ENCODE assay signal across 1 cellular context in the genomic region with DNA sequence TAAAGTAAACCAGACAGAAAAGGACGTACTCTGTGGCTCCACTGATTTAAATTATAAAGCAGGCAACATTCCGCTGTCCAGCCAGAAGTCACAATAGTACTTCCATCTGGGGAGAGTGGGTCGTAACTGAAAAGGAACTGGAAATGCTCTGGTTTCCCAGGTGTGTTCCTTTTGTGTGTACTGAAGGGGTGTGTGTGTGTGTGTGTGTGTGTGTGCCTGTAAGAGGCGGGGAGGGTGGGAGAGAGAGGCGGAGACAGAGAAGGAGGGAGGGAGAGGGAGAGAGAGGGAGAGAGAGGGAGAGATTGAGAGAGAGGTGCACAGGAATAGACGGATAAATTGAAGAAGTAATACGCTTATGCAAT.
TF ChIP-seq lines count a peak whose summit lies in the region.

No MANE protein-coding gene starts in this region.

TF ChIP-seq in K562, 482 proteins besides CTCF, POLR2A, EP300 and RAD21 (continued from another document and continues in another):
- TF ChIP-seq, protein P1, sequence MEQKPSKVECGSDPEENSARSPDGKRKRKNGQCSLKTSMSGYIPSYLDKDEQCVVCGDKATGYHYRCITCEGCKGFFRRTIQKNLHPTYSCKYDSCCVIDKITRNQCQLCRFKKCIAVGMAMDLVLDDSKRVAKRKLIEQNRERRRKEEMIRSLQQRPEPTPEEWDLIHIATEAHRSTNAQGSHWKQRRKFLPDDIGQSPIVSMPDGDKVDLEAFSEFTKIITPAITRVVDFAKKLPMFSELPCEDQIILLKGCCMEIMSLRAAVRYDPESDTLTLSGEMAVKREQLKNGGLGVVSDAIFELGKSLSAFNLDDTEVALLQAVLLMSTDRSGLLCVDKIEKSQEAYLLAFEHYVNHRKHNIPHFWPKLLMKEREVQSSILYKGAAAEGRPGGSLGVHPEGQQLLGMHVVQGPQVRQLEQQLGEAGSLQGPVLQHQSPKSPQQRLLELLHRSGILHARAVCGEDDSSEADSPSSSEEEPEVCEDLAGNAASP (IDR thresholded peaks at IDR 0.05), result no peak
- TF ChIP-seq TEAD4 (IDR thresholded peaks at IDR 0.05; ENCODE audit: low read length) (no peak), TEAD4 (CRISPR knock-in tag; IDR thresholded peaks at IDR 0.05; ENCODE audit: borderline replicate concordance) (no peak), FOXK1 (CRISPR knock-in tag; IDR thresholded peaks at IDR 0.05; ENCODE audit: borderline replicate concordance) (no peak), ZNF436 (CRISPR knock-in tag; IDR thresholded peaks at IDR 0.05) (no peak), ATF7 (IDR thresholded peaks at IDR 0.05) (no peak), ZFP30 (CRISPR knock-in tag; IDR thresholded peaks at IDR 0.05; ENCODE audit: borderline replicate concordance) (no peak), NELFE (IDR thresholded peaks at IDR 0.05; ENCODE audit: insufficient read depth, insufficient read length) (no peak), MEF2A (IDR thresholded peaks at IDR 0.05; ENCODE audit: control insufficient read depth, low read depth, low read length) (no peak), NR2F6 (CRISPR knock-in tag; IDR thresholded peaks at IDR 0.05) (no peak), EWSR1 (IDR thresholded peaks at IDR 0.05; ENCODE audit: borderline replicate concordance, low read depth, partially characterized antibody) (no peak), THRAP3 (IDR thresholded peaks at IDR 0.05; ENCODE audit: borderline replicate concordance) (peak; percentile 68; the same call in 1 of the 2 replicates), TAL1 (IDR thresholded peaks at IDR 0.05) (no peak), ZKSCAN3 (CRISPR knock-in tag; IDR thresholded peaks at IDR 0.05) (no peak), ZNF561 (CRISPR knock-in tag; conservative IDR thresholded peaks at IDR 0.05) (no peak), HDAC2 (IDR thresholded peaks at IDR 0.05) (peak; percentile 55; the same call in 1 of the 2 replicates), CREBBP (IDR thresholded peaks at IDR 0.05; ENCODE audit: low read depth, low read length) (no peak), ZSCAN29 (IDR thresholded peaks at IDR 0.05) (no peak), HDAC3 (IDR thresholded peaks at IDR 0.05; ENCODE audit: borderline replicate concordance, partially characterized antibody) (peak; percentile 0), CCNT2 (IDR thresholded peaks at IDR 0.05; ENCODE audit: borderline replicate concordance, extremely low read depth, insufficient read length, low read depth, low read length) (no peak), POLR3G (IDR thresholded peaks at IDR 0.05; ENCODE audit: extremely low read depth, insufficient read length, insufficient replicate concordance) (no peak), RBM39 (optimal IDR thresholded peaks at IDR 0.05; ENCODE audit: low read depth, low read length) (no peak), PHF20 (IDR thresholded peaks at IDR 0.05; ENCODE audit: partially characterized antibody) (peak; percentile 62), USF1 (CRISPR knock-in tag; IDR thresholded peaks at IDR 0.05) (no peak), SMARCA4 (IDR thresholded peaks at IDR 0.05) (peak; percentile 52), SPI1 (IDR thresholded peaks at IDR 0.05; ENCODE audit: borderline replicate concordance, low read depth, low read length) (no peak), ZC3H11A (IDR thresholded peaks at IDR 0.05; ENCODE audit: low read depth, low read length) (0 out of 2 replicates have a peak, but pooled peaks have one; percentile 32), ZNF324 (CRISPR knock-in tag; IDR thresholded peaks at IDR 0.05) (no peak), MYNN (IDR thresholded peaks at IDR 0.05) (no peak), MYNN (CRISPR knock-in tag; IDR thresholded peaks at IDR 0.05) (no peak), ZZZ3 (IDR thresholded peaks at IDR 0.05) (no peak), PHF21A (IDR thresholded peaks at IDR 0.05; ENCODE audit: borderline replicate concordance, low read depth) (peak; percentile 71; the same call in 1 of the 2 replicates), NR2C2 (CRISPR knock-in tag; IDR thresholded peaks at IDR 0.05) (no peak), NR2C2 (tag; IDR thresholded peaks at IDR 0.05) (no peak), CBX3 (IDR thresholded peaks at IDR 0.05; ENCODE audit: borderline replicate concordance in 1 of 2, low read length in 2 of 2) (no peak), HDAC1 (IDR thresholded peaks at IDR 0.05) (peak; percentile 8 to 89; a peak in 2 of 4 replicates), ZNF707 (CRISPR knock-in tag; conservative IDR thresholded peaks at IDR 0.05) (no peak), IFI16 (CRISPR knock-in tag; IDR thresholded peaks at IDR 0.05) (no peak), RB1 (IDR thresholded peaks at IDR 0.05; ENCODE audit: low read depth) (no peak), SAFB (IDR thresholded peaks at IDR 0.05; ENCODE audit: borderline replicate concordance, low read depth, low read length) (no peak), ZNF124 (CRISPR knock-in tag; IDR thresholded peaks at IDR 0.05) (no peak), TFAM (CRISPR knock-in tag; conservative IDR thresholded peaks at IDR 0.05) (no peak), BCOR (IDR thresholded peaks at IDR 0.05) (peak; percentile 41; the same call in 1 of the 2 replicates), PRMT5 (CRISPR knock-in tag; IDR thresholded peaks at IDR 0.05) (no peak), ZNF3 (CRISPR knock-in tag; IDR thresholded peaks at IDR 0.05) (no peak), POLR3A (IDR thresholded peaks at IDR 0.05; ENCODE audit: borderline replicate concordance, extremely low read depth, insufficient read depth, insufficient read length) (no peak), MAZ (CRISPR knock-in tag; conservative IDR thresholded peaks at IDR 0.05 in 1 of 2, IDR thresholded peaks at IDR 0.05 in 1 of 2) (peak in 1 of 2 experiments; percentile 77; a peak in 2 of 4 replicates), ZNF263 (CRISPR knock-in tag; IDR thresholded peaks at IDR 0.05; ENCODE audit: borderline replicate concordance) (no peak), ILK (tag; IDR thresholded peaks at IDR 0.05; ENCODE audit: borderline replicate concordance, low read depth) (no peak), KDM2B (CRISPR knock-in tag; IDR thresholded peaks at IDR 0.05) (no peak), SMARCC2 (IDR thresholded peaks at IDR 0.05; ENCODE audit: low read depth) (no peak), ATF4 (CRISPR knock-in tag; IDR thresholded peaks at IDR 0.05) (no peak), MBD2 (IDR thresholded peaks at IDR 0.05; ENCODE audit: borderline replicate concordance, low read depth) (no peak), HMG20A (CRISPR knock-in tag; conservative IDR thresholded peaks at IDR 0.05) (no peak), ZNF184 (CRISPR knock-in tag; IDR thresholded peaks at IDR 0.05) (no peak), CBFA2T2 (conservative IDR thresholded peaks at IDR 0.05) (no peak), ATF1 (CRISPR knock-in tag; IDR thresholded peaks at IDR 0.05) (no peak), ATF1 (tag; IDR thresholded peaks at IDR 0.05) (no peak), TEAD1 (CRISPR knock-in tag; IDR thresholded peaks at IDR 0.05) (no peak), ZNF76 (CRISPR knock-in tag; IDR thresholded peaks at IDR 0.05; ENCODE audit: borderline replicate concordance) (no peak), NCOA1 (IDR thresholded peaks at IDR 0.05; ENCODE audit: low read depth) (no peak), U2AF2 (optimal IDR thresholded peaks at IDR 0.05; ENCODE audit: low read depth, low read length) (no peak)
- TF ChIP-seq, protein P2, sequence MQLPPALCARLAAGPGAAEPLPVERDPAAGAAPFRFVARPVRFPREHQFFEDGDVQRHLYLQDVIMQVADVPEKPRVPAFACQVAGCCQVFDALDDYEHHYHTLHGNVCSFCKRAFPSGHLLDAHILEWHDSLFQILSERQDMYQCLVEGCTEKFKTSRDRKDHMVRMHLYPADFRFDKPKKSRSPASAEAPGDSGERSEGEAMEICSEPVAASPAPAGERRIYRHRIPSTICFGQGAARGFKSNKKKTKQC (CRISPR knock-in tag; IDR thresholded peaks at IDR 0.05), result no peak
- TF ChIP-seq, protein P3, sequence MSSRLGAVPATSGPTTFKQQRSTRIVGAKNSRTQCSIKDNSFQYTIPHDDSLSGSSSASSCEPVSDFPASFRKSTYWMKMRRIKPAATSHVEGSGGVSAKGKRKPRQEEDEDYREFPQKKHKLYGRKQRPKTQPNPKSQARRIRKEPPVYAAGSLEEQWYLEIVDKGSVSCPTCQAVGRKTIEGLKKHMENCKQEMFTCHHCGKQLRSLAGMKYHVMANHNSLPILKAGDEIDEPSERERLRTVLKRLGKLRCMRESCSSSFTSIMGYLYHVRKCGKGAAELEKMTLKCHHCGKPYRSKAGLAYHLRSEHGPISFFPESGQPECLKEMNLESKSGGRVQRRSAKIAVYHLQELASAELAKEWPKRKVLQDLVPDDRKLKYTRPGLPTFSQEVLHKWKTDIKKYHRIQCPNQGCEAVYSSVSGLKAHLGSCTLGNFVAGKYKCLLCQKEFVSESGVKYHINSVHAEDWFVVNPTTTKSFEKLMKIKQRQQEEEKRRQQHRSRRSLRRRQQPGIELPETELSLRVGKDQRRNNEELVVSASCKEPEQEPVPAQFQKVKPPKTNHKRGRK (tag; IDR thresholded peaks at IDR 0.05), result no peak
- TF ChIP-seq, protein P4, sequence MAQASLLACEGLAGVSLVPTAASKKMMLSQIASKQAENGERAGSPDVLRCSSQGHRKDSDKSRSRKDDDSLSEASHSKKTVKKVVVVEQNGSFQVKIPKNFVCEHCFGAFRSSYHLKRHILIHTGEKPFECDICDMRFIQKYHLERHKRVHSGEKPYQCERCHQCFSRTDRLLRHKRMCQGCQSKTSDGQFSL (CRISPR knock-in tag; IDR thresholded peaks at IDR 0.05), result no peak
- TF ChIP-seq, protein P4 (tag; IDR thresholded peaks at IDR 0.05), result no peak
- TF ChIP-seq, protein P5, sequence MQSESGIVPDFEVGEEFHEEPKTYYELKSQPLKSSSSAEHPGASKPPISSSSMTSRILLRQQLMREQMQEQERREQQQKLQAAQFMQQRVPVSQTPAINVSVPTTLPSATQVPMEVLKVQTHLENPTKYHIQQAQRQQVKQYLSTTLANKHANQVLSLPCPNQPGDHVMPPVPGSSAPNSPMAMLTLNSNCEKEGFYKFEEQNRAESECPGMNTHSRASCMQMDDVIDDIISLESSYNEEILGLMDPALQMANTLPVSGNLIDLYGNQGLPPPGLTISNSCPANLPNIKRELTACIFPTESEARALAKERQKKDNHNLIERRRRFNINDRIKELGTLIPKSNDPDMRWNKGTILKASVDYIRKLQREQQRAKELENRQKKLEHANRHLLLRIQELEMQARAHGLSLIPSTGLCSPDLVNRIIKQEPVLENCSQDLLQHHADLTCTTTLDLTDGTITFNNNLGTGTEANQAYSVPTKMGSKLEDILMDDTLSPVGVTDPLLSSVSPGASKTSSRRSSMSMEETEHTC (IDR thresholded peaks at IDR 0.05), result no peak
- TF ChIP-seq, protein P6, sequence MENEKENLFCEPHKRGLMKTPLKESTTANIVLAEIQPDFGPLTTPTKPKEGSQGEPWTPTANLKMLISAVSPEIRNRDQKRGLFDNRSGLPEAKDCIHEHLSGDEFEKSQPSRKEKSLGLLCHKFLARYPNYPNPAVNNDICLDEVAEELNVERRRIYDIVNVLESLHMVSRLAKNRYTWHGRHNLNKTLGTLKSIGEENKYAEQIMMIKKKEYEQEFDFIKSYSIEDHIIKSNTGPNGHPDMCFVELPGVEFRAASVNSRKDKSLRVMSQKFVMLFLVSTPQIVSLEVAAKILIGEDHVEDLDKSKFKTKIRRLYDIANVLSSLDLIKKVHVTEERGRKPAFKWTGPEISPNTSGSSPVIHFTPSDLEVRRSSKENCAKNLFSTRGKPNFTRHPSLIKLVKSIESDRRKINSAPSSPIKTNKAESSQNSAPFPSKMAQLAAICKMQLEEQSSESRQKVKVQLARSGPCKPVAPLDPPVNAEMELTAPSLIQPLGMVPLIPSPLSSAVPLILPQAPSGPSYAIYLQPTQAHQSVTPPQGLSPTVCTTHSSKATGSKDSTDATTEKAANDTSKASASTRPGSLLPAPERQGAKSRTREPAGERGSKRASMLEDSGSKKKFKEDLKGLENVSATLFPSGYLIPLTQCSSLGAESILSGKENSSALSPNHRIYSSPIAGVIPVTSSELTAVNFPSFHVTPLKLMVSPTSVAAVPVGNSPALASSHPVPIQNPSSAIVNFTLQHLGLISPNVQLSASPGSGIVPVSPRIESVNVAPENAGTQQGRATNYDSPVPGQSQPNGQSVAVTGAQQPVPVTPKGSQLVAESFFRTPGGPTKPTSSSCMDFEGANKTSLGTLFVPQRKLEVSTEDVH (IDR thresholded peaks at IDR 0.05; ENCODE audit: low read depth, partially characterized antibody), result no peak
- TF ChIP-seq, protein P7, sequence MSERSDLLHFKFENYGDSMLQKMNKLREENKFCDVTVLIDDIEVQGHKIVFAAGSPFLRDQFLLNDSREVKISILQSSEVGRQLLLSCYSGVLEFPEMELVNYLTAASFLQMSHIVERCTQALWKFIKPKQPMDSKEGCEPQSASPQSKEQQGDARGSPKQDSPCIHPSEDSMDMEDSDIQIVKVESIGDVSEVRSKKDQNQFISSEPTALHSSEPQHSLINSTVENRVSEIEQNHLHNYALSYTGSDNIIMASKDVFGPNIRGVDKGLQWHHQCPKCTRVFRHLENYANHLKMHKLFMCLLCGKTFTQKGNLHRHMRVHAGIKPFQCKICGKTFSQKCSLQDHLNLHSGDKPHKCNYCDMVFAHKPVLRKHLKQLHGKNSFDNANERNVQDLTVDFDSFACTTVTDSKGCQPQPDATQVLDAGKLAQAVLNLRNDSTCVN (CRISPR knock-in tag; IDR thresholded peaks at IDR 0.05), result peak; percentile 87; the same call in 1 of the 2 replicates
- TF ChIP-seq, protein P8, sequence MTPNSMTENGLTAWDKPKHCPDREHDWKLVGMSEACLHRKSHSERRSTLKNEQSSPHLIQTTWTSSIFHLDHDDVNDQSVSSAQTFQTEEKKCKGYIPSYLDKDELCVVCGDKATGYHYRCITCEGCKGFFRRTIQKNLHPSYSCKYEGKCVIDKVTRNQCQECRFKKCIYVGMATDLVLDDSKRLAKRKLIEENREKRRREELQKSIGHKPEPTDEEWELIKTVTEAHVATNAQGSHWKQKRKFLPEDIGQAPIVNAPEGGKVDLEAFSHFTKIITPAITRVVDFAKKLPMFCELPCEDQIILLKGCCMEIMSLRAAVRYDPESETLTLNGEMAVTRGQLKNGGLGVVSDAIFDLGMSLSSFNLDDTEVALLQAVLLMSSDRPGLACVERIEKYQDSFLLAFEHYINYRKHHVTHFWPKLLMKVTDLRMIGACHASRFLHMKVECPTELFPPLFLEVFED (CRISPR knock-in tag; conservative IDR thresholded peaks at IDR 0.05), result peak; percentile 90
